In the genomic region with DNA sequence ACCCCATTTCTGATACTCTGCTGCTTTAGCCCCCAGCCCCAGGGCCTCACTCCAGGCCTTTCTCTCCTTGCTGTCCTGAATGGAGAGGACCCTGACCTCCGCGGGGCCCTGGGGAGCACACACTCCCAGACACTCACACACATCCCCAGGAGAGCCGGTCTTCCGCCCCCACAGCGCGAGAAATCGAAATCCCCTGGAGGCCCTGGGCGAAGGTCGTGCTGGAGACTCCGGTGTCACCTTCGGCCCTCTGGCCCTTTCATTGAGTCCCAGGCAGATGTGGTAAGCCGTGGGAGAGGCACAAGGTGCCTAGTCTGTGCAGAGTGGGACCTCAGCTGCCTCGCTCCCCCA, we compare ENCODE assay signal across 8 cellular contexts. TPM values are rescaled to one million over a fixed set of nuclear protein-coding genes. Genes with fewer than 3 reads are reported as not detected.
DNase-seq lines count a peak whose midpoint lies in the region; ATAC-seq and TF ChIP-seq lines count a peak whose summit lies in the region.

No MANE protein-coding gene starts in this region.

- no peaks in the 10 kb centered on the region for H3F3A ChIP-seq in PC-9 (ENCODE audit: insufficient read depth, low read depth)

- intact Hi-C loops in PC-9 (cut with micrococcal nuclease; ENCODE audit: unreplicated experiment) = loop anchor here (5.0 kb wide), 1 partner anchor 362 kb away; no protein-coding TSS in a partner anchor
- intact Hi-C loops in gastrocnemius medialis (cut with DNase I; ENCODE audit: low total_unique reads) = loop anchor here (10.0 kb wide), 3 partner anchors 149 to 479 kb away; partner anchors contain the start of genes EMC7, GOLGA8A, NOP10 and NUTM1
- intact Hi-C loops in aorta (cut with DNase I) = loop anchor here in 1 of 2 donors (10.0 kb wide), 3 partner anchors 239 to 1389 kb away; partner anchors contain the start of genes EMC4, FMN1, NOP10 and NUTM1

- H3K9ac ChIP-seq in fibroblast of lung (ENCODE audit: insufficient read depth, low read length) = no peak overlapping the region

- CTCF ChIA-PET in PC-9 (lab: Charles Lee) = no interaction called here

- POLR2A ChIA-PET in PC-9 (lab: Charles Lee; ENCODE audit: unreplicated experiment) = no interaction called here

- H3K9me3 ChIP-seq in PC-9 (ENCODE audit: insufficient read depth, low read depth) (no peaks in the 10 kb centered on the region), fibroblast of lung (ENCODE audit: control insufficient read depth, insufficient read depth, low read depth, low read length) (no peaks in the 10 kb centered on the region), gastrocnemius medialis (no peaks in the 10 kb centered on the region), aorta (ENCODE audit: control insufficient read depth, low read length) (no peaks in the 10 kb centered on the region)

- H3K4me1 ChIP-seq in PC-9 (replicated peaks; ENCODE audit: insufficient read depth) (no peaks in the 10 kb centered on the region), fibroblast of lung (ENCODE audit: control insufficient read depth, extremely low read depth, insufficient read depth, low read length) (peaks cover 6% of the 10 kb centered on the region), gastrocnemius medialis (peaks cover 13 to 19% of the 10 kb centered on the region in 2 donors), aorta (ENCODE audit: control insufficient read depth in 1 of 2, insufficient read depth in 2 of 2, low read length in 2 of 2) (no peaks in the 10 kb centered on the region)

- H4K20me1 ChIP-seq in PC-9 (ENCODE audit: insufficient read depth) (no peaks in the 10 kb centered on the region), fibroblast of lung (ENCODE audit: control insufficient read depth, extremely low read depth, insufficient read depth, low read length) (no peaks in the 10 kb centered on the region)

- no TSS peak for BruUV-seq in PC-9 (replicated peaks; lab: Mats Ljungman, UMichigan)

- no peak for TF ChIP-seq POLR2A in gastrocnemius medialis (IDR thresholded peaks at IDR 0.05)

- no peaks in the 10 kb centered on the region for H3K27me3 ChIP-seq in PC-9 (ENCODE audit: insufficient read depth, low read depth)
- H3K27me3 ChIP-seq in fibroblast of lung (ENCODE audit: control insufficient read depth, insufficient read depth, low read length) = no peaks in the 10 kb centered on the region
- no peaks in the 10 kb centered on the region for H3K27me3 ChIP-seq in gastrocnemius medialis
- no peaks in the 10 kb centered on the region for H3K27me3 ChIP-seq in aorta (ENCODE audit: control insufficient read depth in 1 of 2, insufficient read depth in 2 of 2, low read length in 1 of 2)

- no peak for TF ChIP-seq CTCF in GM12875 (IDR thresholded peaks at IDR 0.05; ENCODE audit: borderline replicate concordance, insufficient read depth, low read depth, low read length)
- no peak for TF ChIP-seq CTCF in PC-9 (conservative IDR thresholded peaks at IDR 0.05)
- TF ChIP-seq CTCF in fibroblast of lung (conservative IDR thresholded peaks at IDR 0.05 in 1 of 2, IDR thresholded peaks at IDR 0.05 in 1 of 2; ENCODE audit: low read depth in 1 of 2, low read length in 2 of 2) = no peak
- no peak for TF ChIP-seq CTCF in gastrocnemius medialis (IDR thresholded peaks at IDR 0.05 in 4 of 5, conservative IDR thresholded peaks at IDR 0.05 in 1 of 5)

- DNase-seq in PC-9 (no peak), fibroblast of lung (ENCODE audit: low read depth in 2 of 2) (no peak), gastrocnemius medialis (no peak), aorta (no peak), NCI-H1694 treated with DMSO at 0.1 percent for 48 hours (lab: John Stamatoyannopoulos, UW) (no peak), NCI-H1930 (lab: John Stamatoyannopoulos, UW) (no peak)

- H3K79me2 ChIP-seq in PC-9 (ENCODE audit: low read depth) (no peaks in the 10 kb centered on the region), fibroblast of lung (ENCODE audit: control insufficient read depth, insufficient read depth, low read length) (no peaks in the 10 kb centered on the region)

- H3K27ac ChIP-seq in PC-9 (no peak overlapping the region), fibroblast of lung (ENCODE audit: insufficient read depth, low read length) (no peak overlapping the region), gastrocnemius medialis (no peak overlapping the region), aorta (ENCODE audit: low read depth in 1 of 2, low read length in 2 of 2) (no peak overlapping the region)

- H3K36me3 ChIP-seq in PC-9 (ENCODE audit: low read depth) (no peaks in the 10 kb centered on the region), fibroblast of lung (ENCODE audit: control insufficient read depth, insufficient read depth, low read length) (no peaks in the 10 kb centered on the region), gastrocnemius medialis (no peaks in the 10 kb centered on the region), aorta (ENCODE audit: control insufficient read depth in 1 of 2, insufficient read depth in 2 of 2, low read length in 1 of 2) (no peaks in the 10 kb centered on the region)

- H2AFZ ChIP-seq in PC-9 (no peak overlapping the region), fibroblast of lung (ENCODE audit: low read length) (peak overlapping the region; percentile 84)

- ATAC-seq in gastrocnemius medialis (no peak), aorta (ENCODE audit: low FRiP score) (no peak), GM21737 (IDR thresholded peaks at IDR 0.05; ENCODE audit: unreplicated experiment) (no peak)

- no peaks in the 10 kb centered on the region for H3K9me2 ChIP-seq in PC-9 (ENCODE audit: insufficient read depth)

- WGBS in aorta, 2 donors = 72 to 75% methylated on average over 13 of the region's 13 CpGs

- in situ Hi-C loops in gastrocnemius medialis (cut with MboI; ENCODE audit: low sequenced_read_pairs in 4 of 4) = loop anchor here in 1 of 4 donors (10.0 kb wide), 1 partner anchor 69 kb away; no protein-coding TSS in a partner anchor

- peak overlapping the region; percentile 91 for H3K4me3 ChIP-seq in GM12875 (ENCODE audit: low read depth, low read length)
- no peak overlapping the region for H3K4me3 ChIP-seq in PC-9
- H3K4me3 ChIP-seq in fibroblast of lung (replicated peaks in 1 of 4; ENCODE audit: control extremely low read depth in 1 of 4, insufficient read depth in 1 of 4, low read depth in 3 of 4, low read length in 4 of 4) = peak overlapping the region in 3 of 4 experiments; percentile 57 to 81 (median 69)
- H3K4me3 ChIP-seq in gastrocnemius medialis = peak overlapping the region; percentile 73 to 90 (median 80)
- no peak overlapping the region for H3K4me3 ChIP-seq in aorta (ENCODE audit: low read length in 2 of 2)

- H3K4me2 ChIP-seq in PC-9 = peak overlapping the region; percentile 89; the same call in 1 of the 2 replicates
- H3K4me2 ChIP-seq in fibroblast of lung (ENCODE audit: extremely low read depth, insufficient read depth, low read length) = peak overlapping the region; percentile 94

RNA-seq across cellular contexts. Expression of gene GOLGA8B, which starts 0.8 kb away (rescaled TPM):
- total RNA-seq in PC-9 (2021) (67.3 and 77.8 TPM in 2 replicates), fibroblast of lung (14.7 and 19.5 TPM in 2 replicates), gastrocnemius medialis (10 to 100 TPM in 2 of 4 donors, 1 to 10 TPM in 2; 2.5 to 55.5 (median 22.9) TPM), aorta (100 to 1,000 TPM in 1 of 2 donors, 10 to 100 TPM in 1; 93.4 to 127 TPM)
- polyA plus RNA-seq in fibroblast of lung (9.4 and 19.6 TPM in 2 replicates), aorta (100 to 1,000 TPM in 1 of 2 donors, 1 to 10 TPM in 1; 5.8 to 123 TPM)
- polyA plus RNA-seq in fibroblast of lung (2012) = 5.5 and 11.9 TPM in 2 replicates
- 0.82 and 4.9 TPM in 2 replicates for polyA minus RNA-seq in fibroblast of lung (ENCODE audit: low replicate concordance)

Comparison
In these comparisons a context has a peak if more than half of its experiments do, and no peak if none do; other contexts are left out.
1. H3K4me3 ChIP-seq: peak in GM12875 (single experiment), fibroblast of lung (3 of 4) and gastrocnemius medialis (4 of 4); none in PC-9 (single experiment) and aorta (0 of 2).